Comparison of ENCODE assay signal across 12 cellular contexts in the genomic region with DNA sequence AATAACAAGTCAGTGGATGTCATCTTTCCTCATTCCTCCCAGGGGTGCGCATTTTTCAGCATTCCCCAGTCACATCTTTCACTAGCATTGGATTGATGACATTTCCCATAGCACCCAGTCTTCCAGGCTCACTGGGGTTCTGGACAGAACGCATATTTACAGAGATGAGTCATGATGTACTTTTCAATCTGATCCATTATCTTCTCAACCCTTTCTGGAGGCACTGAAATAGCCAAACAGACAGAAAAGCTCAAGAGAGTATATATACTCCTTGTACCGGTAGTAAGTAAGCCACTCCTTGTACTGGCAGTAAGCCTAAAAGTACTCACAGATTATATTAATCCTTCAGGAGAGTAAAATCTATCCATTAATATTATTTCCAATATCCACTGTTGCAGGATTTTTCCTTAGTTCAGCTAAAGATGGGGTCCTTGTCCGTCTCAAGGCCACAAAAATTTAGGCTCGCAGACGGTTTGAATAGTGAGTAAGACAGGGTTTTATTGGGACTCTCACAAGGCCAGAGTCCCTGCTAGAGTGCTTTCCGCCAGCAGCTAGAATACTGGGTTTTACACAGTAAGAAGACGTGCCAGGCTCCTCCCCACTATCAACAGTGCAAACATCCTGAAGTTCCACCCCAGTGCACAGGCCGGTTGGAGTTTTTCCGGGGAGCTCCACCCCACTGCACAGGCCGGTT.
A peak's percentile ranks its signal among the peaks of the same experiment; 100 is the strongest.
DNase-seq lines count a peak whose midpoint lies in the region; ATAC-seq, FAIRE-seq and TF ChIP-seq lines count a peak whose summit lies in the region.
"Had no signal": no experiment of that assay in that cellular context is flagged by ENCODE, and none has a peak within 500 bp of the region (broad histone marks: within the 10 kb centered on the region; RNA-seq: fewer than 3 reads in every experiment).

No MANE protein-coding gene starts in this region.

- ATAC-seq in memory B cell (ENCODE audit: low read depth): no peak
- ATAC-seq in GM18861 (IDR thresholded peaks at IDR 0.05; ENCODE audit: unreplicated experiment): no peak
- no peak for ATAC-seq in gastroesophageal sphincter

- peak; percentile 67 for DNase-seq in COLO668 (lab: John Stamatoyannopoulos, UW; ENCODE audit: unreplicated experiment)
- peak; percentile 30 for DNase-seq in NCI-H146 treated with DMSO at 0.1 percent for 48 hours (lab: John Stamatoyannopoulos, UW; ENCODE audit: unreplicated experiment)
- peak; percentile 70 for DNase-seq in bronchial epithelial cell (ENCODE audit: low read depth)
- DNase-seq in memory B cell (ENCODE audit: low spot score in 2 of 2): no peak
- DNase-seq in stimulated activated CD4-positive, alpha-beta T cell treated with anti-CD3 and anti-CD28 coated beads, Interleukin-1b, Interleukin-23, amount 100 ng/mL, for 48 hours: no peak
- no peak for DNase-seq in activated gamma-delta T cell (lab: John Stamatoyannopoulos, UW)
- DNase-seq: SJCRH30 had no signal

- H3K36me3 Mint-ChIP-seq in memory B cell: no peaks in the 10 kb centered on the region

- 48 to 63% methylated on average over 8 to 11 of the region's 11 CpGs for WGBS in gastroesophageal sphincter (ENCODE audit: low coverage in 1 of 2), 2 donors

- no peaks in the 10 kb centered on the region for H3K9me3 ChIP-seq in gastroesophageal sphincter
- H3K9me3 ChIP-seq: SJCRH30, tibial artery had no signal

- no peak overlapping the region for H3K4me3 Mint-ChIP-seq in memory B cell

- no peaks in the 10 kb centered on the region for H3K4me1 Mint-ChIP-seq in memory B cell

- H3K4me3 ChIP-seq in bronchial epithelial cell (ENCODE audit: low read depth, low read length) (peak overlapping the region; percentile 6), gastroesophageal sphincter (no peak overlapping the region)
- H3K4me3 ChIP-seq: SJCRH30, tibial artery had no signal

- H3K27me3 ChIP-seq in bronchial epithelial cell (ENCODE audit: control insufficient read depth, insufficient read depth, low read length): no peaks in the 10 kb centered on the region
- no peaks in the 10 kb centered on the region for H3K27me3 ChIP-seq in gastroesophageal sphincter
- H3K27me3 ChIP-seq: SJCRH30, tibial artery had no signal

- no peaks in the 10 kb centered on the region for H3K9me3 Mint-ChIP-seq in memory B cell
- H3K9me3 Mint-ChIP-seq: activated T-helper 2 cell treated with anti-CD3 and anti-CD28 coated beads, Interferon-gamma antibody, Interleukin-2, Interleukin-4, amounts not matched to agents 10 μg/mL and 5 μg/mL and 100 μg/mL, durations not matched to agents 14 hours and 24 hours and 36 hours had no signal

- FAIRE-seq in bronchial epithelial cell (lab: Jason Lieb, UNC): no peak
- FAIRE-seq: frontal cortex had no signal

- no peak for TF ChIP-seq EP300 in gastroesophageal sphincter (IDR thresholded peaks at IDR 0.05)

- TF ChIP-seq POLR2A in gastroesophageal sphincter (IDR thresholded peaks at IDR 0.05): no peak

- H3K27ac Mint-ChIP-seq in memory B cell: peak overlapping the region; percentile 38
- H3K27ac Mint-ChIP-seq: activated T-helper 2 cell treated with anti-CD3 and anti-CD28 coated beads, Interferon-gamma antibody, Interleukin-2, Interleukin-4, amounts not matched to agents 10 μg/mL and 5 μg/mL and 100 μg/mL, durations not matched to agents 14 hours and 24 hours and 36 hours had no signal

- H3K27me3 Mint-ChIP-seq in memory B cell: peaks cover 2% of the 10 kb centered on the region

- H3K27ac ChIP-seq in gastroesophageal sphincter: peak overlapping the region in 1 of 4 donors; percentile 20
- H3K27ac ChIP-seq: SJCRH30, tibial artery had no signal

- H3K36me3 ChIP-seq in bronchial epithelial cell (ENCODE audit: control insufficient read depth, insufficient read depth, low read length) (no peaks in the 10 kb centered on the region), gastroesophageal sphincter (no peaks in the 10 kb centered on the region)
- H3K36me3 ChIP-seq: SJCRH30, tibial artery had no signal

- no peaks in the 10 kb centered on the region for H3K4me1 ChIP-seq in gastroesophageal sphincter
- H3K4me1 ChIP-seq: SJCRH30, tibial artery had no signal

- no peak for TF ChIP-seq CTCF in bronchial epithelial cell (IDR thresholded peaks at IDR 0.05; ENCODE audit: insufficient read depth, low read length, severe bottlenecking)
- TF ChIP-seq CTCF in gastroesophageal sphincter (IDR thresholded peaks at IDR 0.05): no peak

Comparison
In these comparisons a context has a peak if more than half of its experiments do, and no peak if none do; other contexts are left out.
1. DNase-seq: peak in COLO668 (single experiment), NCI-H146 treated with DMSO at 0.1 percent for 48 hours (single experiment) and bronchial epithelial cell (single experiment); none in memory B cell (0 of 2), stimulated activated CD4-positive, alpha-beta T cell treated with anti-CD3 and anti-CD28 coated beads, Interleukin-1b, Interleukin-23, amount 100 ng/mL, for 48 hours (single experiment) and activated gamma-delta T cell (single experiment).